Comparison of ENCODE assay signal across 1 cellular context in the genomic region with DNA sequence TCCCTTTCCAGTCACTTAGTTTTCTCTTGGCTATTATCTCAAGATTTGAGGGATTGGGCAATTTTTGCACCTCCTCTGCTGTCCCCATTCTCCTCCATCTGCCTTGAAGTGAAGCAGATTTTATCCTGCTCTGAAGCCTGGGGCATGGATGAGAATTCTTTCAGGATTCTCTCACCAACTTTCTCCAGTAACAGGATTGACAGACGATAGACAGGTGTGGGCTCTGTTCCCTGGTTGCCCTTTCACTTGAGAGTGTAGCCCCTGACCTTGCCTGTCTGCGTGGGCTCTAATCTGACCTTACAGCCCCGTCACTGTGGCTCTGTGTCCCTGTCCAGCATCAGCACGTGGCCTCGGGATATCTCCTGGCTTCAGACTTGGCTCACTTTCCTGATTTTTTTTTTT.
TF ChIP-seq lines count a peak whose summit lies in the region.

No MANE protein-coding gene starts in this region.

TF ChIP-seq in K562, 482 proteins besides CTCF, POLR2A, EP300 and RAD21 (continued from another document):
- TF ChIP-seq, protein P1, sequence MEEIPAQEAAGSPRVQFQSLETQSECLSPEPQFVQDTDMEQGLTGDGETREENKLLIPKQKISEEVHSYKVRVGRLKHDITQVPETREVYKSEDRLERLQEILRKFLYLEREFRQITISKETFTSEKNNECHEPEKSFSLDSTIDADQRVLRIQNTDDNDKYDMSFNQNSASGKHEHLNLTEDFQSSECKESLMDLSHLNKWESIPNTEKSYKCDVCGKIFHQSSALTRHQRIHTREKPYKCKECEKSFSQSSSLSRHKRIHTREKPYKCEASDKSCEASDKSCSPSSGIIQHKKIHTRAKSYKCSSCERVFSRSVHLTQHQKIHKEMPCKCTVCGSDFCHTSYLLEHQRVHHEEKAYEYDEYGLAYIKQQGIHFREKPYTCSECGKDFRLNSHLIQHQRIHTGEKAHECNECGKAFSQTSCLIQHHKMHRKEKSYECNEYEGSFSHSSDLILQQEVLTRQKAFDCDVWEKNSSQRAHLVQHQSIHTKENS (CRISPR knock-in tag; IDR thresholded peaks at IDR 0.05), result no peak
- TF ChIP-seq ZBTB7A (IDR thresholded peaks at IDR 0.05; ENCODE audit: borderline replicate concordance, control insufficient read depth, low read depth, low read length) (no peak), CBX8 (IDR thresholded peaks at IDR 0.05; ENCODE audit: borderline replicate concordance, extremely low read depth, low read depth, low read length, poor library complexity, severe bottlenecking) (no peak), HMGN3 (IDR thresholded peaks at IDR 0.05; ENCODE audit: borderline replicate concordance, extremely low read depth, insufficient read length, low read depth, low read length) (no peak), ARNT (IDR thresholded peaks at IDR 0.05) (no peak), CBFA2T3 (IDR thresholded peaks at IDR 0.05) (peak; percentile 74), NCOR1 (IDR thresholded peaks at IDR 0.05) (no peak)
- TF ChIP-seq, protein P2, sequence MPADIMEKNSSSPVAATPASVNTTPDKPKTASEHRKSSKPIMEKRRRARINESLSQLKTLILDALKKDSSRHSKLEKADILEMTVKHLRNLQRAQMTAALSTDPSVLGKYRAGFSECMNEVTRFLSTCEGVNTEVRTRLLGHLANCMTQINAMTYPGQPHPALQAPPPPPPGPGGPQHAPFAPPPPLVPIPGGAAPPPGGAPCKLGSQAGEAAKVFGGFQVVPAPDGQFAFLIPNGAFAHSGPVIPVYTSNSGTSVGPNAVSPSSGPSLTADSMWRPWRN (IDR thresholded peaks at IDR 0.05; ENCODE audit: low read depth), result no peak
- TF ChIP-seq, protein P3, sequence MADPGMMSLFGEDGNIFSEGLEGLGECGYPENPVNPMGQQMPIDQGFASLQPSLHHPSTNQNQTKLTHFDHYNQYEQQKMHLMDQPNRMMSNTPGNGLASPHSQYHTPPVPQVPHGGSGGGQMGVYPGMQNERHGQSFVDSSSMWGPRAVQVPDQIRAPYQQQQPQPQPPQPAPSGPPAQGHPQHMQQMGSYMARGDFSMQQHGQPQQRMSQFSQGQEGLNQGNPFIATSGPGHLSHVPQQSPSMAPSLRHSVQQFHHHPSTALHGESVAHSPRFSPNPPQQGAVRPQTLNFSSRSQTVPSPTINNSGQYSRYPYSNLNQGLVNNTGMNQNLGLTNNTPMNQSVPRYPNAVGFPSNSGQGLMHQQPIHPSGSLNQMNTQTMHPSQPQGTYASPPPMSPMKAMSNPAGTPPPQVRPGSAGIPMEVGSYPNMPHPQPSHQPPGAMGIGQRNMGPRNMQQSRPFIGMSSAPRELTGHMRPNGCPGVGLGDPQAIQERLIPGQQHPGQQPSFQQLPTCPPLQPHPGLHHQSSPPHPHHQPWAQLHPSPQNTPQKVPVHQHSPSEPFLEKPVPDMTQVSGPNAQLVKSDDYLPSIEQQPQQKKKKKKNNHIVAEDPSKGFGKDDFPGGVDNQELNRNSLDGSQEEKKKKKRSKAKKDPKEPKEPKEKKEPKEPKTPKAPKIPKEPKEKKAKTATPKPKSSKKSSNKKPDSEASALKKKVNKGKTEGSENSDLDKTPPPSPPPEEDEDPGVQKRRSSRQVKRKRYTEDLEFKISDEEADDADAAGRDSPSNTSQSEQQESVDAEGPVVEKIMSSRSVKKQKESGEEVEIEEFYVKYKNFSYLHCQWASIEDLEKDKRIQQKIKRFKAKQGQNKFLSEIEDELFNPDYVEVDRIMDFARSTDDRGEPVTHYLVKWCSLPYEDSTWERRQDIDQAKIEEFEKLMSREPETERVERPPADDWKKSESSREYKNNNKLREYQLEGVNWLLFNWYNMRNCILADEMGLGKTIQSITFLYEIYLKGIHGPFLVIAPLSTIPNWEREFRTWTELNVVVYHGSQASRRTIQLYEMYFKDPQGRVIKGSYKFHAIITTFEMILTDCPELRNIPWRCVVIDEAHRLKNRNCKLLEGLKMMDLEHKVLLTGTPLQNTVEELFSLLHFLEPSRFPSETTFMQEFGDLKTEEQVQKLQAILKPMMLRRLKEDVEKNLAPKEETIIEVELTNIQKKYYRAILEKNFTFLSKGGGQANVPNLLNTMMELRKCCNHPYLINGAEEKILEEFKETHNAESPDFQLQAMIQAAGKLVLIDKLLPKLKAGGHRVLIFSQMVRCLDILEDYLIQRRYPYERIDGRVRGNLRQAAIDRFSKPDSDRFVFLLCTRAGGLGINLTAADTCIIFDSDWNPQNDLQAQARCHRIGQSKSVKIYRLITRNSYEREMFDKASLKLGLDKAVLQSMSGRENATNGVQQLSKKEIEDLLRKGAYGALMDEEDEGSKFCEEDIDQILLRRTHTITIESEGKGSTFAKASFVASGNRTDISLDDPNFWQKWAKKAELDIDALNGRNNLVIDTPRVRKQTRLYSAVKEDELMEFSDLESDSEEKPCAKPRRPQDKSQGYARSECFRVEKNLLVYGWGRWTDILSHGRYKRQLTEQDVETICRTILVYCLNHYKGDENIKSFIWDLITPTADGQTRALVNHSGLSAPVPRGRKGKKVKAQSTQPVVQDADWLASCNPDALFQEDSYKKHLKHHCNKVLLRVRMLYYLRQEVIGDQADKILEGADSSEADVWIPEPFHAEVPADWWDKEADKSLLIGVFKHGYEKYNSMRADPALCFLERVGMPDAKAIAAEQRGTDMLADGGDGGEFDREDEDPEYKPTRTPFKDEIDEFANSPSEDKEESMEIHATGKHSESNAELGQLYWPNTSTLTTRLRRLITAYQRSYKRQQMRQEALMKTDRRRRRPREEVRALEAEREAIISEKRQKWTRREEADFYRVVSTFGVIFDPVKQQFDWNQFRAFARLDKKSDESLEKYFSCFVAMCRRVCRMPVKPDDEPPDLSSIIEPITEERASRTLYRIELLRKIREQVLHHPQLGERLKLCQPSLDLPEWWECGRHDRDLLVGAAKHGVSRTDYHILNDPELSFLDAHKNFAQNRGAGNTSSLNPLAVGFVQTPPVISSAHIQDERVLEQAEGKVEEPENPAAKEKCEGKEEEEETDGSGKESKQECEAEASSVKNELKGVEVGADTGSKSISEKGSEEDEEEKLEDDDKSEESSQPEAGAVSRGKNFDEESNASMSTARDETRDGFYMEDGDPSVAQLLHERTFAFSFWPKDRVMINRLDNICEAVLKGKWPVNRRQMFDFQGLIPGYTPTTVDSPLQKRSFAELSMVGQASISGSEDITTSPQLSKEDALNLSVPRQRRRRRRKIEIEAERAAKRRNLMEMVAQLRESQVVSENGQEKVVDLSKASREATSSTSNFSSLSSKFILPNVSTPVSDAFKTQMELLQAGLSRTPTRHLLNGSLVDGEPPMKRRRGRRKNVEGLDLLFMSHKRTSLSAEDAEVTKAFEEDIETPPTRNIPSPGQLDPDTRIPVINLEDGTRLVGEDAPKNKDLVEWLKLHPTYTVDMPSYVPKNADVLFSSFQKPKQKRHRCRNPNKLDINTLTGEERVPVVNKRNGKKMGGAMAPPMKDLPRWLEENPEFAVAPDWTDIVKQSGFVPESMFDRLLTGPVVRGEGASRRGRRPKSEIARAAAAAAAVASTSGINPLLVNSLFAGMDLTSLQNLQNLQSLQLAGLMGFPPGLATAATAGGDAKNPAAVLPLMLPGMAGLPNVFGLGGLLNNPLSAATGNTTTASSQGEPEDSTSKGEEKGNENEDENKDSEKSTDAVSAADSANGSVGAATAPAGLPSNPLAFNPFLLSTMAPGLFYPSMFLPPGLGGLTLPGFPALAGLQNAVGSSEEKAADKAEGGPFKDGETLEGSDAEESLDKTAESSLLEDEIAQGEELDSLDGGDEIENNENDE (IDR thresholded peaks at IDR 0.05; ENCODE audit: low read depth, low read length), result no peak
- TF ChIP-seq, protein P4, sequence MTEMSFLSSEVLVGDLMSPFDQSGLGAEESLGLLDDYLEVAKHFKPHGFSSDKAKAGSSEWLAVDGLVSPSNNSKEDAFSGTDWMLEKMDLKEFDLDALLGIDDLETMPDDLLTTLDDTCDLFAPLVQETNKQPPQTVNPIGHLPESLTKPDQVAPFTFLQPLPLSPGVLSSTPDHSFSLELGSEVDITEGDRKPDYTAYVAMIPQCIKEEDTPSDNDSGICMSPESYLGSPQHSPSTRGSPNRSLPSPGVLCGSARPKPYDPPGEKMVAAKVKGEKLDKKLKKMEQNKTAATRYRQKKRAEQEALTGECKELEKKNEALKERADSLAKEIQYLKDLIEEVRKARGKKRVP (CRISPR knock-in tag; IDR thresholded peaks at IDR 0.05), result no peak
TF ChIP-seq in K562: peak in this region for 18.
